8 cellular contexts compared by ENCODE assay signal in genomic region chr7:88243345-88243909, GRCh38. TPM values are rescaled to one million over a fixed set of nuclear protein-coding genes. Genes with fewer than 3 reads are reported as not detected.
DNase-seq lines count a peak whose midpoint lies in the region; ATAC-seq and FAIRE-seq lines count a peak whose summit lies in the region.

No MANE protein-coding gene starts in this region.

- H3K9me3 Mint-ChIP-seq in CD4-positive, CD25-positive, alpha-beta regulatory T cell = no peaks in the 10 kb centered on the region

- FAIRE-seq in urothelium cell line (lab: Jason Lieb, UNC) = peak; percentile 44

- H3K27me3 Mint-ChIP-seq in CD4-positive, CD25-positive, alpha-beta regulatory T cell = peaks cover 17% of the 10 kb centered on the region

- H3K4me1 ChIP-seq in CD4-positive, CD25-positive, alpha-beta regulatory T cell (ENCODE audit: control insufficient read depth, insufficient read depth, low read length, poor library complexity, severe bottlenecking) = no peaks in the 10 kb centered on the region

- no peak overlapping the region for H3K4me3 ChIP-seq in CD4-positive, CD25-positive, alpha-beta regulatory T cell (ENCODE audit: low read depth, low read length)

- no peak overlapping the region for H3K4me3 Mint-ChIP-seq in CD4-positive, CD25-positive, alpha-beta regulatory T cell

- peak in 1 of 2 donors; percentile 31 for ATAC-seq in CD4-positive, CD25-positive, alpha-beta regulatory T cell (ENCODE audit: low read depth in 2 of 2)
- peak; percentile 80 for ATAC-seq in GM18870 (IDR thresholded peaks at IDR 0.05; ENCODE audit: unreplicated experiment)
- ATAC-seq in HG03354 (IDR thresholded peaks at IDR 0.05; ENCODE audit: poor library complexity, severe bottlenecking, unreplicated experiment) = peak; percentile 84
- peak; percentile 93 for ATAC-seq in left lobe of liver

- H3K36me3 ChIP-seq in CD4-positive, CD25-positive, alpha-beta regulatory T cell (ENCODE audit: control insufficient read depth, insufficient read depth, low read length) = no peaks in the 10 kb centered on the region

- peaks cover 2% of the 10 kb centered on the region for H3K27me3 ChIP-seq in CD4-positive, CD25-positive, alpha-beta regulatory T cell (ENCODE audit: control insufficient read depth, insufficient read depth, low read length)

- H3K27ac ChIP-seq in CD4-positive, CD25-positive, alpha-beta regulatory T cell (ENCODE audit: insufficient read depth, low read length, poor library complexity, severe bottlenecking) = no peak overlapping the region

- no peaks in the 10 kb centered on the region for H3K36me3 Mint-ChIP-seq in CD4-positive, CD25-positive, alpha-beta regulatory T cell

- no peaks in the 10 kb centered on the region for H3K4me1 Mint-ChIP-seq in CD4-positive, CD25-positive, alpha-beta regulatory T cell

- H3K9me3 ChIP-seq in CD4-positive, CD25-positive, alpha-beta regulatory T cell (ENCODE audit: control insufficient read depth in 2 of 2, low read length in 2 of 2) = no peaks in the 10 kb centered on the region

- DNase-seq in CD4-positive, CD25-positive, alpha-beta regulatory T cell = peak in 2 of 3 donors; percentile 19 to 26
- DNase-seq in NCI-H774 (lab: John Stamatoyannopoulos, UW) (peak; percentile 58), cerebellum (ENCODE audit: low spot score) (peak; percentile 66), left lobe of liver (ENCODE audit: low spot score) (no peak), urothelium cell line (ENCODE audit: low spot score) (peak; percentile 58)
- DNase-seq in stimulated activated CD4-positive, alpha-beta T cell treated with anti-CD3 and anti-CD28 coated beads, Interleukin-2, amount 100 ng/mL, for 48 hours = no peak

- no peak overlapping the region for H3K27ac Mint-ChIP-seq in CD4-positive, CD25-positive, alpha-beta regulatory T cell

RNA-seq across cellular contexts. Expression of gene SRI, which starts 23.6 kb away (rescaled TPM):
- 53.5 TPM for total RNA-seq in CD4-positive, CD25-positive, alpha-beta regulatory T cell
- 100 to 1,000 TPM; 229 to 318 (median 255) TPM for polyA plus RNA-seq in CD4-positive, CD25-positive, alpha-beta regulatory T cell
- total RNA-seq in cerebellum (77.9 TPM), left lobe of liver (17.4 TPM)

Comparison
In these comparisons a context has a peak if more than half of its experiments do, and no peak if none do; other contexts are left out.
1. DNase-seq: peak in CD4-positive, CD25-positive, alpha-beta regulatory T cell (2 of 3), NCI-H774 (single experiment), cerebellum (single experiment) and urothelium cell line (single experiment); none in left lobe of liver (single experiment) and stimulated activated CD4-positive, alpha-beta T cell treated with anti-CD3 and anti-CD28 coated beads, Interleukin-2, amount 100 ng/mL, for 48 hours (0 of 2).